ENCODE assay signal across 8 cellular contexts in genomic region chr9:132006657-132007370, GRCh38.
A peak's percentile ranks its signal among the peaks of the same experiment; 100 is the strongest.
DNase-seq lines count a peak whose midpoint lies in the region; ATAC-seq, FAIRE-seq and TF ChIP-seq lines count a peak whose summit lies in the region.

No MANE protein-coding gene starts in this region.

- peaks cover 58% of the 10 kb centered on the region for H4K20me1 ChIP-seq in astrocyte (ENCODE audit: insufficient read depth, low read length)

- no peak overlapping the region for H3K9ac ChIP-seq in astrocyte (ENCODE audit: low read length)

- DNase-seq in DMS79 (lab: John Stamatoyannopoulos, UW) (peak; percentile 92), NCI-H2029 treated with DMSO at 0.1 percent for 48 hours (lab: John Stamatoyannopoulos, UW) (peak; percentile 85), astrocyte (ENCODE audit: low read depth) (peak; percentile 57), transverse colon (no peak), HTR-8/SVneo (ENCODE audit: insufficient read length, low spot score) (no peak), left lung (no peak)
- peak; percentile 17 to 23 for DNase-seq in stimulated activated CD4-positive, alpha-beta T cell treated with anti-CD3 and anti-CD28 coated beads, Interleukin-2, amount 100 ng/mL, for 48 hours

- TF ChIP-seq POLR2A in transverse colon (IDR thresholded peaks at IDR 0.05), result no peak

- H3K79me2 ChIP-seq in astrocyte (ENCODE audit: insufficient read depth, low read length), result peaks cover 24% of the 10 kb centered on the region

- ATAC-seq in GM21447 (IDR thresholded peaks at IDR 0.05; ENCODE audit: unreplicated experiment), result peak; percentile 73
- no peak for ATAC-seq in left lung

- H3K27me3 ChIP-seq in astrocyte (ENCODE audit: insufficient read depth, low read length) (no peaks in the 10 kb centered on the region), transverse colon (no peaks in the 10 kb centered on the region), left lung (no peaks in the 10 kb centered on the region)

- H3K4me1 Mint-ChIP-seq in astrocyte (ENCODE audit: low read depth, unreplicated experiment), result peaks cover 49% of the 10 kb centered on the region

- H3K4me3 Mint-ChIP-seq in astrocyte (ENCODE audit: unreplicated experiment), result no peak overlapping the region

- in situ Hi-C loops in transverse colon (cut with MboI; ENCODE audit: low pct_ligation_motif_present in 1 of 4, low pct_unique_long_range_greater_than_20kb in 1 of 4, low sequenced_read_pairs in 3 of 4), result no loop called here

- FAIRE-seq in astrocyte (lab: Jason Lieb, UNC), result no peak
- FAIRE-seq in HTR-8/SVneo (lab: Jason Lieb, UNC), result no peak

- no peak overlapping the region for H2AFZ ChIP-seq in astrocyte (ENCODE audit: low read depth, low read length)

- H3K9me3 ChIP-seq in astrocyte (ENCODE audit: insufficient read depth, low read depth, low read length) (peaks cover 1% of the 10 kb centered on the region), transverse colon (no peaks in the 10 kb centered on the region), left lung (no peaks in the 10 kb centered on the region)

- intact Hi-C loops in transverse colon (cut with DNase I; ENCODE audit: low total_unique reads) (no loop called here), left lung (cut with DNase I) (no loop called here)

- H3K36me3 ChIP-seq in astrocyte (ENCODE audit: insufficient read depth, low read length), result no peaks in the 10 kb centered on the region
- no peaks in the 10 kb centered on the region for H3K36me3 ChIP-seq in transverse colon
- no peaks in the 10 kb centered on the region for H3K36me3 ChIP-seq in left lung

- 69 to 93% methylated on average over 5 to 9 of the region's 9 CpGs for WGBS in transverse colon (ENCODE audit: low coverage in 1 of 2), 2 donors

- H3K4me1 ChIP-seq in astrocyte (ENCODE audit: insufficient read depth, low read length) (peaks cover 16% of the 10 kb centered on the region), transverse colon (peaks cover 0 to 4% (median 0%) of the 10 kb centered on the region in 4 donors), left lung (peaks cover 0 to 22% of the 10 kb centered on the region in 2 donors)

- H3K27ac ChIP-seq in astrocyte (ENCODE audit: low read depth, low read length), result no peak overlapping the region
- H3K27ac ChIP-seq in transverse colon, result no peak overlapping the region
- H3K27ac ChIP-seq in left lung, result peak overlapping the region in 1 of 2 donors; percentile 33

- no peak for TF ChIP-seq EP300 in transverse colon (IDR thresholded peaks at IDR 0.05; ENCODE audit: low read depth)

- no peaks in the 10 kb centered on the region for H3K27me3 Mint-ChIP-seq in astrocyte (ENCODE audit: low read depth, unreplicated experiment)

- TF ChIP-seq CTCF in astrocyte (IDR thresholded peaks at IDR 0.05; ENCODE audit: insufficient read depth, low read depth, low read length) (no peak), transverse colon (IDR thresholded peaks at IDR 0.05) (no peak), left lung (IDR thresholded peaks at IDR 0.05) (no peak)

- no peak overlapping the region for H3K27ac Mint-ChIP-seq in astrocyte (ENCODE audit: unreplicated experiment)

- H3K4me3 ChIP-seq in astrocyte (ENCODE audit: insufficient read depth, low read depth, low read length) (no peak overlapping the region), transverse colon (no peak overlapping the region), left lung (no peak overlapping the region)

- peaks cover 8% of the 10 kb centered on the region for H3K36me3 Mint-ChIP-seq in astrocyte (ENCODE audit: low read depth, unreplicated experiment)

- H3K4me2 ChIP-seq in astrocyte (ENCODE audit: low read length), result no peak overlapping the region

- peaks cover 3% of the 10 kb centered on the region for H3K9me3 Mint-ChIP-seq in astrocyte (ENCODE audit: unreplicated experiment)

Comparison
In these comparisons a context has a peak if more than half of its experiments do, and no peak if none do; other contexts are left out.
1. DNase-seq: peak in DMS79 (single experiment), NCI-H2029 treated with DMSO at 0.1 percent for 48 hours (single experiment), astrocyte (single experiment) and stimulated activated CD4-positive, alpha-beta T cell treated with anti-CD3 and anti-CD28 coated beads, Interleukin-2, amount 100 ng/mL, for 48 hours (2 of 2); none in transverse colon (single experiment), HTR-8/SVneo (single experiment) and left lung (0 of 2).